11 cellular contexts compared by ENCODE assay signal in genomic region chr18:79933765-79934164, GRCh38. TPM values are rescaled to one million over a fixed set of nuclear protein-coding genes. Genes with fewer than 3 reads are reported as not detected.
DNase-seq lines count a peak whose midpoint lies in the region; ATAC-seq and TF ChIP-seq lines count a peak whose summit lies in the region.
"Had no signal": no experiment of that assay in that cellular context is flagged by ENCODE, and none has a peak within 500 bp of the region (broad histone marks: within the 10 kb centered on the region; RNA-seq: fewer than 3 reads in every experiment).

No MANE protein-coding gene starts in this region.

- H3K9me3 Mint-ChIP-seq in WTC11, result peaks cover 47% of the 10 kb centered on the region

- peaks cover 8% of the 10 kb centered on the region for H3K4me1 Mint-ChIP-seq in WTC11
- H3K4me1 Mint-ChIP-seq: activated CD4-positive, alpha-beta T cell treated with anti-CD3 and anti-CD28 coated beads for 36 hours had no signal

- peak; percentile 38 for DNase-seq in HFF-Myc (ENCODE audit: extremely low read depth, low read depth)
- peak; percentile 69 for DNase-seq in WTC11 (ENCODE audit: low spot score)
- DNase-seq in right cardiac atrium, result peak in 1 of 3 donors; percentile 16
- peak; percentile 15 for DNase-seq in testis
- DNase-seq in NCI-H2171 treated with DMSO at 0.1 percent for 48 hours (lab: John Stamatoyannopoulos, UW), result no peak
- DNase-seq in T-helper 2 cell, result no peak
- DNase-seq: activated CD4-positive, alpha-beta T cell treated with anti-CD3 and anti-CD28 coated beads for 36 hours; activated naive CD4-positive, alpha-beta T cell treated with Interleukin-2 at 50 U/mL for 16 hours; cortex of kidney; SHP77 had no signal

- TF ChIP-seq CTCF in HFF-Myc (IDR thresholded peaks at IDR 0.05; ENCODE audit: low read depth, low read length, missing control alignments) (peak; percentile 29), WTC11 (IDR thresholded peaks at IDR 0.05) (peak; percentile 26; the same call in 1 of the 2 replicates), testis (IDR thresholded peaks at IDR 0.05) (no peak)

- no peaks in the 10 kb centered on the region for H3K36me3 ChIP-seq in testis (ENCODE audit: low read depth, missing control alignments)

- H3K27me3 ChIP-seq in right cardiac atrium (ENCODE audit: control insufficient read depth, insufficient read depth) (no peaks in the 10 kb centered on the region), testis (no peaks in the 10 kb centered on the region)

- peaks cover 36% of the 10 kb centered on the region for H3K36me3 Mint-ChIP-seq in WTC11

- ATAC-seq in WTC11 (peak; percentile 80), right cardiac atrium (peak; percentile 37 to 58), HG03280 (IDR thresholded peaks at IDR 0.05; ENCODE audit: unreplicated experiment) (no peak)
- ATAC-seq: activated CD4-positive, alpha-beta T cell treated with anti-CD3 and anti-CD28 coated beads for 36 hours had no signal

- 74% methylated on average over 10 of the region's 10 CpGs for WGBS in right cardiac atrium
- WGBS in testis, 2 donors, result 80 to 85% methylated on average over 10 of the region's 10 CpGs

- H3K27ac ChIP-seq in right cardiac atrium (ENCODE audit: low read length), result no peak overlapping the region
- no peak overlapping the region for H3K27ac ChIP-seq in testis

- intact Hi-C loops in right cardiac atrium (cut with DNase I) (no loop called here), testis (cut with DNase I; ENCODE audit: low total_unique reads) (no loop called here)

- no peak overlapping the region for H3K27ac Mint-ChIP-seq in WTC11
- H3K27ac Mint-ChIP-seq: activated CD4-positive, alpha-beta T cell treated with anti-CD3 and anti-CD28 coated beads for 36 hours had no signal

- no peak for TF ChIP-seq POLR2A in testis (IDR thresholded peaks at IDR 0.05)

- H3K9me3 ChIP-seq in right cardiac atrium (ENCODE audit: control insufficient read depth, low read length) (no peaks in the 10 kb centered on the region), testis (no peaks in the 10 kb centered on the region)

- CTCF ChIA-PET in WTC11 (lab: Charles Lee), result interaction anchor here (0.9 to 1.8 kb wide), 9 partner anchors 11 to 214 kb away, joined by 3 to 8 read pairs (median 5); partner anchors contain the start of gene TXNL4A

- H3K4me1 ChIP-seq in right cardiac atrium (ENCODE audit: control insufficient read depth, insufficient read depth, low read length) (peaks cover 3% of the 10 kb centered on the region), testis (no peaks in the 10 kb centered on the region)

- H3K4me3 ChIP-seq in HFF-Myc (replicated peaks; ENCODE audit: low read depth, low read length) (no peak overlapping the region), right cardiac atrium (ENCODE audit: low read length) (no peak overlapping the region), testis (no peak overlapping the region)

- no peaks in the 10 kb centered on the region; the same call in 1 of the 2 replicates for H3K27me3 Mint-ChIP-seq in WTC11 (ENCODE audit: low read depth)
- H3K27me3 Mint-ChIP-seq: activated CD4-positive, alpha-beta T cell treated with anti-CD3 and anti-CD28 coated beads for 36 hours had no signal

- H3K4me3 Mint-ChIP-seq in WTC11, result no peak overlapping the region
- H3K4me3 Mint-ChIP-seq: activated CD4-positive, alpha-beta T cell treated with anti-CD3 and anti-CD28 coated beads for 36 hours had no signal

- POLR2A ChIA-PET in WTC11 (lab: Charles Lee), result interaction anchor here (0.7 kb wide), 1 partner anchor 30 kb away, joined by 4 read pairs; the partner anchor contains the start of gene HSBP1L1

TF ChIP-seq in WTC11, 78 proteins besides CTCF, POLR2A, EP300 and RAD21:
- TF ChIP-seq USF2 (CRISPR knock-in tag; IDR thresholded peaks at IDR 0.05), result no peak
- TF ChIP-seq E2F1 (CRISPR knock-in tag; IDR thresholded peaks at IDR 0.05), result no peak
- TF ChIP-seq ATF3 (CRISPR knock-in tag; conservative IDR thresholded peaks at IDR 0.05), result no peak
- no peak for TF ChIP-seq ZNF532 (CRISPR knock-in tag; IDR thresholded peaks at IDR 0.05; ENCODE audit: borderline replicate concordance)
TF ChIP-seq in WTC11: peak in this region for 0.

RNA-seq across cellular contexts. Expression of gene SLC66A2, which starts 17.7 kb away (rescaled TPM):
- total RNA-seq in WTC11 (2021) (15.1 to 20.9 TPM (median 18.6 TPM) in 3 replicates), right cardiac atrium (10 to 100 TPM; 24.7 to 40.0 (median 29.8) TPM), testis (100 to 1,000 TPM in 1 of 2 donors, 10 to 100 TPM in 1; 87.0 to 143 TPM)
- polyA plus RNA-seq in right cardiac atrium (27.0 TPM), testis (ENCODE audit: insufficient read depth, low read depth, low replicate concordance) (72.5 TPM)

RNA-seq across cellular contexts. Expression of gene HSBP1L1, which starts 30.7 kb away (rescaled TPM):
- total RNA-seq in WTC11 (2021) (1.4 to 1.7 TPM (median 1.6 TPM) in 3 replicates), right cardiac atrium (10 to 100 TPM in 3 of 4 donors, 1 to 10 TPM in 1; 9.9 to 14.6 (median 11.1) TPM), testis (1 to 10 TPM; 5.0 to 6.6 TPM)
- polyA plus RNA-seq in right cardiac atrium (18.8 TPM), testis (ENCODE audit: insufficient read depth, low read depth, low replicate concordance) (6.0 TPM)

RNA-seq across cellular contexts. Expression of gene TXNL4A, which starts 54.6 kb away (rescaled TPM):
- 144 to 157 TPM (median 148 TPM) in 3 replicates for total RNA-seq in WTC11 (2021)
- total RNA-seq in right cardiac atrium, result 100 to 1,000 TPM in 1 of 4 donors, 10 to 100 TPM in 3; 69.7 to 104 (median 94.7) TPM
- polyA plus RNA-seq in right cardiac atrium, result 91.9 TPM
- 10 to 100 TPM; 37.4 to 47.0 TPM for total RNA-seq in testis
- polyA plus RNA-seq in testis (ENCODE audit: insufficient read depth, low read depth, low replicate concordance), result 158 TPM

Comparison
In these comparisons a context has a peak if more than half of its experiments do, and no peak if none do; other contexts are left out.
1. DNase-seq: peak in HFF-Myc (single experiment), WTC11 (single experiment) and testis (single experiment); none in NCI-H2171 treated with DMSO at 0.1 percent for 48 hours (single experiment) and T-helper 2 cell (0 of 5).
2. CTCF ChIP-seq: peak in HFF-Myc (single experiment) and WTC11 (single experiment); none in testis (0 of 3).